In the genomic region with DNA sequence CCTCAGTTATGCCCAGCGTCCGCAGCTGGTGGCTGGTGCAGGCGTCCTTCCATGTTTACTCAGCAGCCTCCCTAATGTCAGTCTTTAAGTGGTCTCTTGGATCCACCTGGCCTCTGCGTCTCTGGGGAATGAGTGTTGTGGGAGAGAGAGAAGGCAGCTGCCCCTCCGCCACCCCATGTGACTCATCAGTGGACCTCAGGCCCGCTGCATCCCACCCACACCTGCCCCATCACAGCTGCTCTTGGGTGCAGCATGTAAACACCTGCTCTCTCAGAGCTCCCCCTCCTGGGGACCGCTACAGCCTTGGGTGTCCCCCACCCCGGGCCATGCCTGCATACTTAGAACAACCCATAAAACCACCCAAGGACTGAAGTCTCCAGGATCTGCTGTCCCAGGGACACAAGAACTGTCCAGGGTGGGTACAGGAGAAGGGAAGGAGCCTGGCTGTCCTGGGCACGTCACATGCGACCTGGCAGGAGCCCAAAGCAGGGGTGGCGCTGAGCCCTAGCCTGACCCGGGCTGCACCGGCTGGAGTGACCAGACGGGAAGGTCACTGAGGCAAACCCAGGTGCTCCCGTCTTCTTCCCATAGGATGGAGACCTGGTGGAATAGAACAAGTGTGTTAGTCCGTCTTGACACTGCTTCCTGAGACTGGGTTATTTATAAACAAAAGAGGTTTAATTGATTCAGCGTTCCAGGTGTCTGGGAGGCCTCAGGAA, we compare ENCODE assay signal across 14 cellular contexts. TPM values are rescaled to one million over a fixed set of nuclear protein-coding genes. Genes with fewer than 3 reads are reported as not detected.
DNase-seq lines count a peak whose midpoint lies in the region; ATAC-seq, FAIRE-seq and TF ChIP-seq lines count a peak whose summit lies in the region.
"Had no signal": no experiment of that assay in that cellular context is flagged by ENCODE, and none has a peak within 500 bp of the region (broad histone marks: within the 10 kb centered on the region; RNA-seq: fewer than 3 reads in every experiment).

No MANE protein-coding gene starts in this region.

- H2AFZ ChIP-seq in astrocyte (ENCODE audit: low read depth, low read length): no peak overlapping the region

- H3K4me2 ChIP-seq in astrocyte (ENCODE audit: low read length): no peak overlapping the region

- H3K27ac Mint-ChIP-seq in astrocyte (ENCODE audit: unreplicated experiment): peak overlapping the region; percentile 43

- H3K27ac ChIP-seq in astrocyte (ENCODE audit: low read depth, low read length) (no peak overlapping the region), psoas muscle (no peak overlapping the region)
- H3K27ac ChIP-seq: thyroid gland had no signal

- H3K79me2 ChIP-seq in astrocyte (ENCODE audit: insufficient read depth, low read length): no peaks in the 10 kb centered on the region

- no peaks in the 10 kb centered on the region for H3K27me3 Mint-ChIP-seq in astrocyte (ENCODE audit: low read depth, unreplicated experiment)

- ATAC-seq in psoas muscle (peak in 3 of 4 donors; percentile 31 to 42 (median 42)), HG02763 (IDR thresholded peaks at IDR 0.05; ENCODE audit: unreplicated experiment) (no peak)

- FAIRE-seq in astrocyte (lab: Jason Lieb, UNC): no peak

- no peaks in the 10 kb centered on the region for H4K20me1 ChIP-seq in astrocyte (ENCODE audit: insufficient read depth, low read length)

- no peak overlapping the region for H3K4me3 Mint-ChIP-seq in astrocyte (ENCODE audit: unreplicated experiment)
- H3K4me3 Mint-ChIP-seq: neural crest cell had no signal

- DNase-seq in NCI-H748 (lab: John Stamatoyannopoulos, UW; ENCODE audit: unreplicated experiment) (peak; percentile 43), NCI-H748 treated with DMSO at 0.1 percent for 48 hours (lab: John Stamatoyannopoulos, UW) (no peak), NAMALWA (ENCODE audit: low spot score) (peak; percentile 30), astrocyte (ENCODE audit: low read depth) (no peak), psoas muscle (no peak), germinal center (ENCODE audit: low spot score) (no peak), NCI-H2227 (lab: John Stamatoyannopoulos, UW; ENCODE audit: unreplicated experiment) (no peak)
- DNase-seq: activated CD4-positive, alpha-beta T cell treated with anti-CD3 and anti-CD28 coated beads for 48 hours; amniotic stem cell; stimulated activated CD4-positive, alpha-beta T cell treated with anti-CD3 and anti-CD28 coated beads, Interleukin-4, amount 100 ng/mL, for 4 hours; thyroid gland had no signal

- TF ChIP-seq CTCF in astrocyte (IDR thresholded peaks at IDR 0.05; ENCODE audit: insufficient read depth, low read depth, low read length): no peak
- TF ChIP-seq CTCF in psoas muscle (IDR thresholded peaks at IDR 0.05): no peak

- H3K4me1 Mint-ChIP-seq in astrocyte (ENCODE audit: low read depth, unreplicated experiment): no peaks in the 10 kb centered on the region
- H3K4me1 Mint-ChIP-seq: neural crest cell had no signal

- H3K36me3 ChIP-seq in astrocyte (ENCODE audit: insufficient read depth, low read length) (no peaks in the 10 kb centered on the region), psoas muscle (ENCODE audit: insufficient read depth in 1 of 2, low read depth in 1 of 2) (peaks cover 0 to 15% of the 10 kb centered on the region in 2 donors)

- WGBS in psoas muscle, 3 donors: 20 to 30% (median 26%) methylated on average over 17 of the region's 17 CpGs

- no peak overlapping the region for H3K4me3 ChIP-seq in astrocyte (ENCODE audit: insufficient read depth, low read depth, low read length)
- no peak overlapping the region for H3K4me3 ChIP-seq in psoas muscle
- H3K4me3 ChIP-seq: thyroid gland had no signal

- H3K9me3 Mint-ChIP-seq in astrocyte (ENCODE audit: unreplicated experiment): no peaks in the 10 kb centered on the region
- H3K9me3 Mint-ChIP-seq: neural crest cell had no signal

- H3K27me3 ChIP-seq in astrocyte (ENCODE audit: insufficient read depth, low read length) (no peaks in the 10 kb centered on the region), psoas muscle (ENCODE audit: insufficient read depth in 3 of 3, low read length in 2 of 3) (no peaks in the 10 kb centered on the region)
- H3K27me3 ChIP-seq: thyroid gland had no signal

- no peaks in the 10 kb centered on the region for H3K4me1 ChIP-seq in astrocyte (ENCODE audit: insufficient read depth, low read length)
- H3K4me1 ChIP-seq in psoas muscle: peaks cover 11% of the 10 kb centered on the region

- peaks cover 7% of the 10 kb centered on the region for H3K36me3 Mint-ChIP-seq in astrocyte (ENCODE audit: low read depth, unreplicated experiment)

- intact Hi-C loops in psoas muscle (cut with DNase I): loop anchor here in 1 of 2 donors (10.0 kb wide), 1 partner anchor 226 kb away; no protein-coding TSS in a partner anchor

- H3K9ac ChIP-seq in astrocyte (ENCODE audit: low read length): no peak overlapping the region

- H3K9me3 ChIP-seq in astrocyte (ENCODE audit: insufficient read depth, low read depth, low read length): no peaks in the 10 kb centered on the region
- H3K9me3 ChIP-seq in psoas muscle: no peaks in the 10 kb centered on the region
- H3K9me3 ChIP-seq: thyroid gland had no signal

RNA-seq across cellular contexts. Expression of gene C16orf90, which starts 4.2 kb away (rescaled TPM):
- not detected in 2 replicates for total RNA-seq in astrocyte
- total RNA-seq in psoas muscle: not detected
- polyA plus RNA-seq in psoas muscle: not detected
- total RNA-seq: MCF 10A, neural crest cell, thyroid gland had no signal

RNA-seq across cellular contexts. Expression of gene CLUAP1, which starts 9.7 kb away (rescaled TPM):
- total RNA-seq in astrocyte (15.4 and 16.3 TPM in 2 replicates), psoas muscle (10 to 100 TPM; 16.7 to 19.5 (median 17.9) TPM)
- polyA plus RNA-seq in psoas muscle: 10 to 100 TPM in 1 of 3 donors, 1 to 10 TPM in 2; 7.4 to 17.3 (median 8.2) TPM

RNA-seq across cellular contexts. Expression of gene NAA60, which starts 47.6 kb away (rescaled TPM):
- total RNA-seq in astrocyte (61.1 and 64.9 TPM in 2 replicates), psoas muscle (10 to 100 TPM; 17.9 to 20.1 (median 19.0) TPM)
- 10 to 100 TPM; 20.9 to 29.3 (median 23.4) TPM for polyA plus RNA-seq in psoas muscle

RNA-seq across cellular contexts. Expression of gene ZNF597, which starts 47.8 kb away (rescaled TPM):
- 3.9 and 4.7 TPM in 2 replicates for total RNA-seq in astrocyte
- total RNA-seq in psoas muscle: 1 to 10 TPM in 3 of 4 donors, under 1 TPM in 1; 0.79 to 1.3 (median 1.2) TPM
- polyA plus RNA-seq in psoas muscle: 1 to 10 TPM in 1 of 3 donors, under 1 TPM in 2; 0.63 to 1.7 (median 0.98) TPM

Comparison
In these comparisons a context has a peak if more than half of its experiments do, and no peak if none do; other contexts are left out.
1. DNase-seq: peak in NCI-H748 (single experiment) and NAMALWA (single experiment); none in NCI-H748 treated with DMSO at 0.1 percent for 48 hours (single experiment), astrocyte (single experiment), psoas muscle (0 of 2), germinal center (single experiment) and NCI-H2227 (single experiment).